ENCODE assay signal across 12 cellular contexts in genomic region chrX:42094208-42094607, GRCh38.
DNase-seq lines count a peak whose midpoint lies in the region; ATAC-seq and TF ChIP-seq lines count a peak whose summit lies in the region.
"Had no signal": no experiment of that assay in that cellular context is flagged by ENCODE, and none has a peak within 500 bp of the region (broad histone marks: within the 10 kb centered on the region; RNA-seq: fewer than 3 reads in every experiment).

No MANE protein-coding gene starts in this region.

- peaks cover 6 to 22% (median 8%) of the 10 kb centered on the region in 3 donors for H3K4me1 Mint-ChIP-seq in CD8-positive, alpha-beta memory T cell

- no peaks in the 10 kb centered on the region for H3K9me3 Mint-ChIP-seq in CD8-positive, alpha-beta memory T cell
- H3K9me3 Mint-ChIP-seq: T-cell had no signal

- no peak overlapping the region for H2AFZ ChIP-seq in mammary epithelial cell (ENCODE audit: low read depth, low read length)
- H2AFZ ChIP-seq: parathyroid adenoma had no signal

- no peaks in the 10 kb centered on the region for H3K36me3 ChIP-seq in CD8-positive, alpha-beta memory T cell (ENCODE audit: insufficient read depth, low read length)
- H3K36me3 ChIP-seq in Peyer's patch (no peaks in the 10 kb centered on the region), mammary epithelial cell (ENCODE audit: insufficient read depth, low read length) (no peaks in the 10 kb centered on the region)
- H3K36me3 ChIP-seq: colonic mucosa, tibial artery had no signal

- no peak overlapping the region for H3K9ac ChIP-seq in mammary epithelial cell (ENCODE audit: insufficient read depth, low read length)
- H3K9ac ChIP-seq: parathyroid adenoma had no signal

- no peak for TF ChIP-seq CTCF in Peyer's patch (IDR thresholded peaks at IDR 0.05)
- no peak for TF ChIP-seq CTCF in foreskin keratinocyte (conservative IDR thresholded peaks at IDR 0.05)
- TF ChIP-seq CTCF in mammary epithelial cell (conservative IDR thresholded peaks at IDR 0.05 in 1 of 2, IDR thresholded peaks at IDR 0.05 in 1 of 2; ENCODE audit: extremely low read depth in 1 of 2, insufficient read depth in 1 of 2, low read depth in 1 of 2, low read length in 2 of 2) = no peak

- H3K4me2 ChIP-seq in mammary epithelial cell (ENCODE audit: insufficient read depth, low read depth, low read length) = no peak overlapping the region

- ATAC-seq in GM21529 (IDR thresholded peaks at IDR 0.05; ENCODE audit: unreplicated experiment) (peak; percentile 39), left lobe of liver (peak; percentile 62), foreskin keratinocyte (no peak)
- ATAC-seq: T-cell had no signal

- in situ Hi-C loops in mammary epithelial cell (cut with MboI; ENCODE audit: low sequenced_read_pairs in 2 of 2) = no loop called here

- H3K36me3 Mint-ChIP-seq in CD8-positive, alpha-beta memory T cell = no peaks in the 10 kb centered on the region
- H3K36me3 Mint-ChIP-seq: T-cell had no signal

- no TSS peak for BruUV-seq in mammary epithelial cell (replicated peaks; lab: Mats Ljungman, UMichigan)

- no peaks in the 10 kb centered on the region for H3K27me3 ChIP-seq in CD8-positive, alpha-beta memory T cell (ENCODE audit: insufficient read depth, low read length, poor library complexity, severe bottlenecking)
- H3K27me3 ChIP-seq in Peyer's patch = no peaks in the 10 kb centered on the region
- no peaks in the 10 kb centered on the region for H3K27me3 ChIP-seq in foreskin keratinocyte
- peaks cover 6% of the 10 kb centered on the region for H3K27me3 ChIP-seq in mammary epithelial cell (ENCODE audit: insufficient read depth, low read length)
- H3K27me3 ChIP-seq: colonic mucosa, tibial artery had no signal

- no peak overlapping the region for H3K4me3 ChIP-seq in CD8-positive, alpha-beta memory T cell (ENCODE audit: low read length)
- H3K4me3 ChIP-seq in Peyer's patch (no peak overlapping the region), mammary epithelial cell (replicated peaks in 1 of 3; ENCODE audit: insufficient read depth in 1 of 3, low read depth in 2 of 3, low read length in 3 of 3) (no peak overlapping the region)
- H3K4me3 ChIP-seq: colonic mucosa, tibial artery had no signal

- CTCF ChIA-PET in CD8-positive, alpha-beta memory T cell (lab: Charles Lee) = no interaction called here
- CTCF ChIA-PET in mammary epithelial cell (lab: Charles Lee; ENCODE audit: low non-redundant PET) = no interaction called here

- no peaks in the 10 kb centered on the region for H3K79me2 ChIP-seq in mammary epithelial cell (ENCODE audit: insufficient read depth, low read length)
- H3K79me2 ChIP-seq: parathyroid adenoma had no signal

- no peaks in the 10 kb centered on the region for H3K9me3 ChIP-seq in CD8-positive, alpha-beta memory T cell (ENCODE audit: low read length)
- no peaks in the 10 kb centered on the region for H3K9me3 ChIP-seq in Peyer's patch
- H3K9me3 ChIP-seq in mammary epithelial cell (replicated peaks; ENCODE audit: insufficient read depth, low read length) = no peaks in the 10 kb centered on the region
- H3K9me3 ChIP-seq: colonic mucosa, tibial artery had no signal

- H4K20me1 ChIP-seq in mammary epithelial cell (ENCODE audit: insufficient read depth, low read length) = no peaks in the 10 kb centered on the region

- intact Hi-C loops in mammary epithelial cell (cut with micrococcal nuclease) = no loop called here

- H3K27ac Mint-ChIP-seq in CD8-positive, alpha-beta memory T cell = peak overlapping the region in 5 of 8 donors; percentile 39 to 74 (median 60)

- no peaks in the 10 kb centered on the region for H3K4me1 ChIP-seq in CD8-positive, alpha-beta memory T cell (ENCODE audit: insufficient read depth, low read length)
- H3K4me1 ChIP-seq in Peyer's patch = no peaks in the 10 kb centered on the region
- no peaks in the 10 kb centered on the region for H3K4me1 ChIP-seq in foreskin keratinocyte
- no peaks in the 10 kb centered on the region for H3K4me1 ChIP-seq in mammary epithelial cell (ENCODE audit: insufficient read depth, low read length)
- H3K4me1 ChIP-seq: colonic mucosa, parathyroid adenoma, tibial artery had no signal

- peak overlapping the region; percentile 9 to 76 (median 59) for H3K4me3 Mint-ChIP-seq in CD8-positive, alpha-beta memory T cell

- H3K27me3 Mint-ChIP-seq in CD8-positive, alpha-beta memory T cell = peaks cover 0 to 4% of the 10 kb centered on the region in 2 donors

- POLR2A ChIA-PET in CD8-positive, alpha-beta memory T cell (lab: Charles Lee) = no interaction called here

- 40% methylated on average over 4 of the region's 4 CpGs for WGBS in mammary epithelial cell (ENCODE audit: low coverage, missing lambda C conversion rate)

- no peak overlapping the region for H3K27ac ChIP-seq in CD8-positive, alpha-beta memory T cell (ENCODE audit: low read depth, low read length)
- H3K27ac ChIP-seq in Peyer's patch (peak overlapping the region in 3 of 4 donors; percentile 12 to 40 (median 17)), foreskin keratinocyte (no peak overlapping the region), mammary epithelial cell (ENCODE audit: insufficient read depth, low read depth, low read length) (no peak overlapping the region)
- H3K27ac ChIP-seq: colonic mucosa, parathyroid adenoma, tibial artery had no signal

- dilution Hi-C loops in mammary epithelial cell (cut with HindIII; ENCODE audit: low sequenced_read_pairs) = no loop called here

- no peak for DNase-seq in CD8-positive, alpha-beta memory T cell
- DNase-seq in Peyer's patch (no peak), left lobe of liver (ENCODE audit: low spot score) (no peak), foreskin keratinocyte (no peak), mammary epithelial cell (no peak), NCI-H82 treated with DMSO at 0.1 percent for 48 hours (lab: John Stamatoyannopoulos, UW; ENCODE audit: unreplicated experiment) (no peak), nucleus accumbens (lab: John Stamatoyannopoulos, UW) (no peak)
- DNase-seq: colonic mucosa, tibial artery had no signal

- TF ChIP-seq POLR2A in Peyer's patch (IDR thresholded peaks at IDR 0.05) = no peak

Comparison
In these comparisons a context has a peak if more than half of its experiments do, and no peak if none do; other contexts are left out.
1. H3K27ac ChIP-seq: peak in Peyer's patch (3 of 4); none in CD8-positive, alpha-beta memory T cell (single experiment), foreskin keratinocyte (single experiment) and mammary epithelial cell (single experiment).